8 cellular contexts compared by ENCODE assay signal in genomic region chr17:1716912-1717695, GRCh38. TPM values are rescaled to one million over a fixed set of nuclear protein-coding genes. Genes with fewer than 3 reads are reported as not detected.
DNase-seq lines count a peak whose midpoint lies in the region; ATAC-seq and TF ChIP-seq lines count a peak whose summit lies in the region.

No MANE protein-coding gene starts in this region.

- H3K4me1 Mint-ChIP-seq in activated CD4-positive, alpha-beta T cell treated with anti-CD3 and anti-CD28 coated beads for 36 hours, result peaks cover 20% of the 10 kb centered on the region

- H3K4me3 ChIP-seq in AG10803 (ENCODE audit: low read length), result peak overlapping the region; percentile 92

- peak overlapping the region; percentile 86 for H3K4me3 Mint-ChIP-seq in activated CD4-positive, alpha-beta T cell treated with anti-CD3 and anti-CD28 coated beads for 36 hours

- CTCF ChIA-PET in activated CD4-positive, alpha-beta T cell treated with anti-CD3 and anti-CD28 coated beads for 36 hours (lab: Charles Lee), result interaction anchor here (0.5 to 1.6 kb wide), 21 partner anchors 13 to 415 kb away, joined by 3 to 9 read pairs (median 4); no protein-coding TSS in a partner anchor

- DNase-seq in AG10803 (ENCODE audit: low read depth) (peak; percentile 99), NCI-H510A (lab: John Stamatoyannopoulos, UW) (peak; percentile 89), kidney glomerular epithelial cell (lab: John Stamatoyannopoulos, UW) (peak; percentile 99)
- DNase-seq in activated CD4-positive, alpha-beta T cell treated with anti-CD3 and anti-CD28 coated beads for 36 hours, result peak; percentile 91
- peak; percentile 77 to 83 for DNase-seq in stimulated activated CD4-positive, alpha-beta T cell treated with anti-CD3 and anti-CD28 coated beads, Interleukin-15, amount 100 ng/mL, for 48 hours (ENCODE audit: low read depth in 2 of 2)

- H3K9me3 Mint-ChIP-seq in activated CD4-positive, alpha-beta T cell treated with anti-CD3 and anti-CD28 coated beads for 36 hours (ENCODE audit: low read depth), result no peaks in the 10 kb centered on the region

- peak overlapping the region; percentile 97 for H3K27ac Mint-ChIP-seq in activated CD4-positive, alpha-beta T cell treated with anti-CD3 and anti-CD28 coated beads for 36 hours

- peak overlapping the region; percentile 97 for H3K27ac ChIP-seq in cingulate gyrus (ENCODE audit: low read depth, low read length)

- POLR2A ChIA-PET in activated CD4-positive, alpha-beta T cell treated with anti-CD3 and anti-CD28 coated beads for 36 hours (lab: Charles Lee), result interaction anchor here (0.5 to 1.9 kb wide), 10 partner anchors 9 to 537 kb away, joined by 3 to 12 read pairs (median 4); partner anchors contain the start of genes DPH1, PRPF8, RILP and RPA1

- intact Hi-C loops in activated CD4-positive, alpha-beta T cell treated with anti-CD3 and anti-CD28 coated beads for 36 hours (cut with DNase I, micrococcal nuclease), result loop anchor here (1.0 to 10.0 kb wide), 24 partner anchors 7 to 720 kb away; partner anchors contain the start of genes PITPNA (in 2 of the 2), PRPF8 (in 2 of the 2), RILP (in 2 of the 2) and SLC43A2 (in 2 of the 2)

- ATAC-seq in GM19043 (IDR thresholded peaks at IDR 0.05; ENCODE audit: low read depth, unreplicated experiment), result peak; percentile 33
- ATAC-seq in HG03378 (IDR thresholded peaks at IDR 0.05; ENCODE audit: unreplicated experiment), result peak; percentile 58
- peak; percentile 73 for ATAC-seq in activated CD4-positive, alpha-beta T cell treated with anti-CD3 and anti-CD28 coated beads for 36 hours

- no peaks in the 10 kb centered on the region for H3K36me3 Mint-ChIP-seq in activated CD4-positive, alpha-beta T cell treated with anti-CD3 and anti-CD28 coated beads for 36 hours (ENCODE audit: low read depth)

- H3K27me3 Mint-ChIP-seq in activated CD4-positive, alpha-beta T cell treated with anti-CD3 and anti-CD28 coated beads for 36 hours, result peaks cover 4% of the 10 kb centered on the region

- TF ChIP-seq CTCF in AG10803 (conservative IDR thresholded peaks at IDR 0.05; ENCODE audit: low read length), result no peak

RNA-seq across cellular contexts. Expression of gene TLCD2, which starts 6.9 kb away (rescaled TPM):
- total RNA-seq in activated CD4-positive, alpha-beta T cell treated with anti-CD3 and anti-CD28 coated beads for 36 hours, result under 1 TPM; 0.30 to 0.39 TPM

RNA-seq across cellular contexts. Expression of gene WDR81, which starts 7.4 kb away (rescaled TPM):
- 1 to 10 TPM; 6.9 to 8.6 TPM for total RNA-seq in activated CD4-positive, alpha-beta T cell treated with anti-CD3 and anti-CD28 coated beads for 36 hours

RNA-seq across cellular contexts. Expression of gene SERPINF2, which starts 25.6 kb away (rescaled TPM):
- total RNA-seq in activated CD4-positive, alpha-beta T cell treated with anti-CD3 and anti-CD28 coated beads for 36 hours, result under 1 TPM in 1 of 2 experiments, not detected in 1; 0.12 TPM

RNA-seq across cellular contexts. Expression of gene PRPF8, which starts 32.4 kb away (rescaled TPM):
- total RNA-seq in activated CD4-positive, alpha-beta T cell treated with anti-CD3 and anti-CD28 coated beads for 36 hours, result 100 to 1,000 TPM; 391 to 425 TPM

RNA-seq across cellular contexts. Expression of gene SERPINF1, which starts 44.8 kb away (rescaled TPM):
- total RNA-seq in activated CD4-positive, alpha-beta T cell treated with anti-CD3 and anti-CD28 coated beads for 36 hours, result under 1 TPM; 0.27 to 0.47 TPM

Comparison
In these comparisons a context has a peak if more than half of its experiments do, and no peak if none do; other contexts are left out.
1. Peak in every context shown above with its lines: DNase-seq, ATAC-seq, H3K4me3 ChIP-seq and H3K27ac ChIP-seq.